ENCODE assay signal across 8 cellular contexts in the genomic region with DNA sequence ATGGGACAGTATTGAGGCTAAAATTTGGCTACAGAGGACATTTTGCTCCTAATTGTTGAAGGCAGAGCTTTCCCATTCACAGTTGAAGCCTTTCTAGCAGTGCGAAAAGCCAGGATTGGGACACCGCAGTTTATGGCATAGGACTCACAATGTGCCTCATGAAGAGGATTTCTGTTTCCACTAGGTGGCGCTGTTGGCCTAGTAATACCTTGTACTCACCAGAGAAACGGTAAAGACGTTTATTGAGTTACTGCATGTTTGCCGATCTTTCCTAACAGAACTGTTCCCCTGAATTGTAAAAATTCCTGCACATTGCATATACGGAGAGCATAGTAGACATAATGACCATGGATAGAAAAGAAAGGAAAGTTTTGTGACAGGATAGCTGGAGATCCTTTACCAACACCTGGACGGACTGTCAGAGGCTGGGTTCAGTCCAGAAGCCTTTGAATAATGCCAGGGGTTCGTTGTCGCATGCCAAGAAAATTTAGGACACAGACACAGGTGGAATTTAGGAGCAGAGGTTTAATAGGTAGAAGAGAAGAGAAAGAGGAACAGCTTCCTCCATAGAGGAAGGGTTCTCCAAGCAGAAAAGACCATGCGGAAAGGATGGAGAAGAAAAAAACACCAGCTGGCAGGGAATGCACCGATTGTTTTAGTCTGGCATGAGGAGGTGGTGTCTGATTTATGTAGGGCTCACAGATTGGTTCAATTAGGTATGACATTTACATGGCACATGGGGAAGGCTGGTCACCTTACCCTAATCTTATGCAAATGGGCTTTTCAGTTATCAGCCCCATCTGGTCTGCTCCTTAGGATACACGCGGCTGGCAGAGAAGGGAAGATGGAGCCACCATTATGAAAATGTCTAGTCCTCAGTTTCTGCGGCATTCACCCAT. TPM values are rescaled to one million over a fixed set of nuclear protein-coding genes. Genes with fewer than 3 reads are reported as not detected.
A peak's percentile ranks its signal among the peaks of the same experiment; 100 is the strongest.
DNase-seq lines count a peak whose midpoint lies in the region; ATAC-seq and TF ChIP-seq lines count a peak whose summit lies in the region.

No MANE protein-coding gene starts in this region.

- intact Hi-C loops in prostate gland (cut with DNase I): loop anchor here (2.0 kb wide), 1 partner anchor 378 kb away; no protein-coding TSS in a partner anchor

- H3K4me3 ChIP-seq in HL-60 (replicated peaks; ENCODE audit: insufficient read depth, low read length): no peak overlapping the region
- no peak overlapping the region for H3K4me3 ChIP-seq in fibroblast of villous mesenchyme (ENCODE audit: low read depth, low read length)
- H3K4me3 ChIP-seq in prostate gland: no peak overlapping the region

- TF ChIP-seq POLR2A in prostate gland (IDR thresholded peaks at IDR 0.05): no peak

- H3K36me3 ChIP-seq in prostate gland: no peaks in the 10 kb centered on the region

- H3K4me1 ChIP-seq in prostate gland (replicated peaks): no peaks in the 10 kb centered on the region

- H3K9me3 ChIP-seq in prostate gland: no peaks in the 10 kb centered on the region

- ATAC-seq in HG03039 (IDR thresholded peaks at IDR 0.05; ENCODE audit: unreplicated experiment): no peak

- WGBS in prostate gland: 24% methylated on average over 15 of the region's 15 CpGs

- TF ChIP-seq CTCF in HL-60 (IDR thresholded peaks at IDR 0.05; ENCODE audit: insufficient read depth, low read length): peak; percentile 55
- peak; percentile 78 for TF ChIP-seq CTCF in fibroblast of villous mesenchyme (IDR thresholded peaks at IDR 0.05; ENCODE audit: insufficient read depth, low read depth, low read length)
- peak; percentile 65 to 90 (median 82) for TF ChIP-seq CTCF in prostate gland (IDR thresholded peaks at IDR 0.05)

- no peaks in the 10 kb centered on the region for H3K27me3 ChIP-seq in HL-60 (ENCODE audit: insufficient read depth, poor library complexity, severe bottlenecking)
- no peaks in the 10 kb centered on the region for H3K27me3 ChIP-seq in prostate gland (replicated peaks; ENCODE audit: insufficient read depth)

- peak; percentile 27 for DNase-seq in activated naive CD4-positive, alpha-beta T cell treated with Interleukin-2 at 50 U/mL for 16 hours
- no peak for DNase-seq in activated naive CD4-positive, alpha-beta T cell (lab: John Stamatoyannopoulos, UW)
- DNase-seq in HL-60 (ENCODE audit: low read depth in 1 of 2, low spot score in 1 of 2) (peak; percentile 37 to 75), NCI-H526 (lab: John Stamatoyannopoulos, UW) (peak; percentile 82 to 93), fibroblast of villous mesenchyme (ENCODE audit: low read depth) (peak; percentile 82), prostate gland (ENCODE audit: low spot score) (peak; percentile 88)
- DNase-seq in activated CD4-positive, alpha-beta T cell treated with anti-CD3 and anti-CD28 coated beads, Interleukin-2, amount 50 U/mL, for 1 hour: peak; percentile 22

- H3K27ac ChIP-seq in HL-60 (replicated peaks) (no peak overlapping the region), prostate gland (peak overlapping the region in 1 of 2 donors; percentile 51)

RNA-seq across cellular contexts. Expression of gene OR51D1, which starts 10.8 kb away (rescaled TPM):
- total RNA-seq in fibroblast of villous mesenchyme: not detected in 2 replicates
- total RNA-seq in prostate gland: not detected

RNA-seq across cellular contexts. Expression of gene OR51E1, which starts 17.3 kb away (rescaled TPM):
- not detected in 2 replicates for total RNA-seq in fibroblast of villous mesenchyme
- total RNA-seq in prostate gland: 10 to 100 TPM in 1 of 2 donors, 1 to 10 TPM in 1; 4.4 to 36.0 TPM

RNA-seq across cellular contexts. Expression of gene TRIM68, which starts 18.4 kb away (rescaled TPM):
- total RNA-seq in fibroblast of villous mesenchyme: 9.3 and 12.1 TPM in 2 replicates
- total RNA-seq in prostate gland: 10 to 100 TPM; 29.1 to 36.3 TPM

RNA-seq across cellular contexts. Expression of gene OR52I1, which starts 32.6 kb away (rescaled TPM):
- total RNA-seq in fibroblast of villous mesenchyme (under 0.01 TPM in 1 of 2 replicates, not detected in the other), prostate gland (not detected)

RNA-seq across cellular contexts. Expression of gene OR52I2, which starts 44.9 kb away (rescaled TPM):
- not detected in 2 replicates for total RNA-seq in fibroblast of villous mesenchyme
- not detected for total RNA-seq in prostate gland

Comparison
In these comparisons a context has a peak if more than half of its experiments do, and no peak if none do; other contexts are left out.
1. DNase-seq: peak in activated naive CD4-positive, alpha-beta T cell treated with Interleukin-2 at 50 U/mL for 16 hours (single experiment), HL-60 (2 of 2), NCI-H526 (2 of 2), activated CD4-positive, alpha-beta T cell treated with anti-CD3 and anti-CD28 coated beads, Interleukin-2, amount 50 U/mL, for 1 hour (single experiment), fibroblast of villous mesenchyme (single experiment) and prostate gland (single experiment); none in activated naive CD4-positive, alpha-beta T cell (0 of 4).
2. Peak in every context shown above with its lines, with median percentiles within 50 percentile points of each other: CTCF ChIP-seq.